ENCODE assay signal across 11 cellular contexts in the genomic region with DNA sequence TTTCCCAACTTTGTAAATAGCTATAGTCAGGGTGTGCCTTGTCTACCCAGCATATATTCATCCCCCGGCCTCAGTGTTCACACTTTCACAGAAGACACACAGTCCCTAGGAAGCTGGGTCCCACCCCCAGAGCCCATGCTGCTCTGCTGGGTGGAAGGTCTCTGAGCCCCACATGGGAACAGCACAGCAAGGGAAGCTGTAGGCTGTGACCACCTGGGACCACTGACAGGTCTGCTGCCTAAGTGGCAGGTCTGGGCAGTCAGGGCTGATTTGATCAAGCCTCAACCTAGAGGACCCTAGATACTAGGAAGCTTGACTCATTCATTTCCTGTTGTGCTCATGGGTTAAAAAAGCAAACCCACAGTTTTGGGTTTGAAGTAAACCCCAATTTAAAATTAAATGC. TPM values are rescaled to one million over a fixed set of nuclear protein-coding genes. Genes with fewer than 3 reads are reported as not detected.
A peak's percentile ranks its signal among the peaks of the same experiment; 100 is the strongest.
DNase-seq lines count a peak whose midpoint lies in the region; ATAC-seq and TF ChIP-seq lines count a peak whose summit lies in the region.
"Had no signal": no experiment of that assay in that cellular context is flagged by ENCODE, and none has a peak within 500 bp of the region (broad histone marks: within the 10 kb centered on the region; RNA-seq: fewer than 3 reads in every experiment).

No MANE protein-coding gene starts in this region.

- peaks cover 0 to under 1% of the 10 kb centered on the region in 2 donors for H3K27me3 ChIP-seq in tibial nerve
- H3K27me3 ChIP-seq in testis = no peaks in the 10 kb centered on the region

- H3K9me3 Mint-ChIP-seq in memory B cell = peaks cover 2% of the 10 kb centered on the region

- intact Hi-C loops in testis (cut with DNase I; ENCODE audit: low total_unique reads) = no loop called here

- 27 to 62% methylated on average over 1 of the region's 1 CpG for WGBS in tibial nerve, 2 donors
- 50 to 93% methylated on average over 1 of the region's 1 CpG for WGBS in testis, 2 donors

- no peak for TF ChIP-seq CTCF in tibial nerve (IDR thresholded peaks at IDR 0.05)
- no peak for TF ChIP-seq CTCF in testis (IDR thresholded peaks at IDR 0.05)

- H3K4me3 Mint-ChIP-seq in memory B cell = peak overlapping the region; percentile 6
- H3K4me3 Mint-ChIP-seq: brain had no signal

- H3K36me3 ChIP-seq in tibial nerve = peaks cover 0 to 4% (median 0%) of the 10 kb centered on the region in 3 donors
- H3K36me3 ChIP-seq in testis (ENCODE audit: low read depth, missing control alignments) = no peaks in the 10 kb centered on the region

- H3K27me3 Mint-ChIP-seq in memory B cell = no peaks in the 10 kb centered on the region

- H3K36me3 Mint-ChIP-seq in memory B cell = peaks cover 7% of the 10 kb centered on the region
- H3K36me3 Mint-ChIP-seq: brain had no signal

- H3K27ac ChIP-seq in tibial nerve (peak overlapping the region in 3 of 4 donors; percentile 35 to 82 (median 64)), testis (no peak overlapping the region)

- H3K4me1 ChIP-seq in tibial nerve (peaks cover 0 to 15% (median 0%) of the 10 kb centered on the region in 4 donors), testis (peaks cover 5% of the 10 kb centered on the region)

- TF ChIP-seq POLR2A in tibial nerve (IDR thresholded peaks at IDR 0.05) = no peak
- TF ChIP-seq POLR2A in testis (IDR thresholded peaks at IDR 0.05) = no peak

- H3K4me3 ChIP-seq in tibial nerve = no peak overlapping the region
- H3K4me3 ChIP-seq in testis = no peak overlapping the region

- peak; percentile 54 for DNase-seq in activated naive CD4-positive, alpha-beta T cell treated with Interleukin-2 at 50 U/mL for 16 hours
- no peak for DNase-seq in activated naive CD4-positive, alpha-beta T cell (lab: John Stamatoyannopoulos, UW)
- peak; percentile 37 for DNase-seq in activated CD8-positive, alpha-beta memory T cell treated with anti-CD3 and anti-CD28 coated beads, Interleukin-2, amount 50 U/mL, for 4 hours
- DNase-seq in memory B cell (ENCODE audit: low spot score in 2 of 2) = no peak
- DNase-seq in tibial nerve (ENCODE audit: low spot score in 2 of 2) = no peak
- no peak for DNase-seq in testis
- DNase-seq in NCI-H748 (lab: John Stamatoyannopoulos, UW; ENCODE audit: unreplicated experiment) = no peak
- DNase-seq: SHP77 treated with DMSO at 0.1 percent for 48 hours had no signal

- peaks cover 0 to 7% (median 0%) of the 10 kb centered on the region in 4 donors for H3K9me3 ChIP-seq in tibial nerve
- H3K9me3 ChIP-seq in testis = no peaks in the 10 kb centered on the region

- H3K27ac Mint-ChIP-seq in memory B cell = peak overlapping the region; percentile 88

- ATAC-seq in memory B cell (ENCODE audit: low read depth) = no peak
- ATAC-seq in HG03565 (IDR thresholded peaks at IDR 0.05; ENCODE audit: unreplicated experiment) = no peak
- ATAC-seq: HCT116 had no signal

- H3K4me1 Mint-ChIP-seq in memory B cell = peaks cover 72% of the 10 kb centered on the region

- TF ChIP-seq EP300 in tibial nerve (IDR thresholded peaks at IDR 0.05) = no peak

RNA-seq across cellular contexts. Expression of gene IL10RA, which starts 16.8 kb away (rescaled TPM):
- total RNA-seq in tibial nerve = 10 to 100 TPM; 16.7 to 42.0 (median 25.9) TPM
- 1 to 10 TPM; 3.6 to 7.6 TPM for total RNA-seq in testis
- polyA plus RNA-seq in testis (ENCODE audit: insufficient read depth, low read depth, low replicate concordance) = 12.8 TPM

Comparison
In these comparisons a context has a peak if more than half of its experiments do, and no peak if none do; other contexts are left out.
1. DNase-seq: peak in activated naive CD4-positive, alpha-beta T cell treated with Interleukin-2 at 50 U/mL for 16 hours (single experiment) and activated CD8-positive, alpha-beta memory T cell treated with anti-CD3 and anti-CD28 coated beads, Interleukin-2, amount 50 U/mL, for 4 hours (single experiment); none in activated naive CD4-positive, alpha-beta T cell (0 of 4), memory B cell (0 of 2), tibial nerve (0 of 2), testis (single experiment) and NCI-H748 (single experiment).
2. H3K27ac ChIP-seq: peak in tibial nerve (3 of 4); none in testis (0 of 2).